ENCODE assay signal across 1 cellular context in the genomic region with DNA sequence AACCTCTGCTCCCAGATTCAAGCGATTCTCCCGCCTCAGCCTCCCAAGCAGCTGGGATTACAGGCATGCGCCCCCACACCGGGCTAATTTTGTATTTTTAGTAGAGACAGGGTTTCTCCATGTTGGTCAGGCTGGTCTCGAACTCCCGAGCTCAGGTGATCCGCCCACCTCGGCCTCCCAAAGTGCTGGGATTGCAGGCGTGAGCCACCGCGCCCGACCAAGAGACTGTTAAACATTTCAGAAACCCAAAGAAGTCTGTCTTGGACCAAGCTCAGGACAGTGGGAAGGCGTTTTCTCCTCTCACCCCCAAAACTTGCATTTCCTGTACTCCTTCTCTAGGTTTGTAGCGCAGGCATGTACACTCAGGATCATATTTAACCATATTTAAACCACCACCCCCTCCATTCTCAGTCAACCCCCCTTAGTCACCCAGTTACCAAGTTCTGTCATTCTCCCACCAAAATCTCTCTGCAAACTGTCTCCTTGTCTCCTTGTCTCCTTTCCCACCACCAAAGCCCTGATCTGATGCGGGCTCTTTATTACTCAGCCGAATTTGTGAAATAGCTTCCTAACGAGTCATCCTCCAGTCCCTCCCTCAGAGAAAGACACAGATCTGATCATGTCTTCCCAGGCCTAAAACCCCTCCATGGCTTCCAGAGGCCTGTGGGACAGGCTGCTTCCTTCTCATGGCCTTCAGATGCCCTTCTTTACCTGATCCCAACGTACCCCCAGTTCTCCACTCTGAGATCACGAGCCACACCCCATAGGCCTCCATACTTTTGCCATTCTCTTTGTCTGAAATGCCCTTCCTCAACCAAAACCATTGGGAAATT.
TF ChIP-seq lines count a peak whose summit lies in the region.

No MANE protein-coding gene starts in this region.

TF ChIP-seq in K562, 482 proteins besides CTCF, POLR2A, EP300 and RAD21 (continued from another document):
- peak; percentile 70 for TF ChIP-seq NFE2 (IDR thresholded peaks at IDR 0.05; ENCODE audit: low read depth)
- TF ChIP-seq CAMTA2 (CRISPR knock-in tag; conservative IDR thresholded peaks at IDR 0.05) = no peak
- peak; percentile 77; the same call in 1 of the 2 replicates for TF ChIP-seq GTF2E2 (tag; IDR thresholded peaks at IDR 0.05)
- TF ChIP-seq XRCC3 (IDR thresholded peaks at IDR 0.05) = no peak
- peak; percentile 76 for TF ChIP-seq SMARCE1 (IDR thresholded peaks at IDR 0.05)
- TF ChIP-seq ZNF316 (IDR thresholded peaks at IDR 0.05) = peak; percentile 46; the same call in 1 of the 2 replicates
- peak; percentile 62 for TF ChIP-seq EGR1 (conservative IDR thresholded peaks at IDR 0.05)
TF ChIP-seq in K562: peak in this region for 41.
